ENCODE assay signal across 1 cellular context in the genomic region with DNA sequence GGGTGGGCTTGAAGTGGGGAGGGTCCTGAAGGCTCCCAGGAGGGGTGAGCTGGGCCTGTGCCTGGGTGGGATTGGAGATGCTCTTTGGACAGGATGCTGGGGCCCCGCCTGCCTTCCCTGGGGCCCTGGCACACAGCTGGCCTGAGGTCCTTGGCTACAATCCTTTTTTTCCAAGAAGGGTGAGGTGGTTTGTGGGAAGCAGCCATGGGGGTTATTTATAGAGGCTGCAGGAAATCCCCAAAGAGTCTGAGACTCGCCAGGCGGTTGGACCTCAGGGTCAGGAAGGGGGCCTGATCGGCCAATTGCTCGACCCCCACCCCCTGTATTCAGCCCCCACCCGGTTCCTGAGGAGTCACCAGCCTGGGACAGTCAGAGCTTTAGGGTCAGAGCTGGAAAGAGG.
TF ChIP-seq lines count a peak whose summit lies in the region.

No MANE protein-coding gene starts in this region.

TF ChIP-seq in H1, 55 proteins besides CTCF, POLR2A, EP300 and RAD21:
- TF ChIP-seq GTF2F1 (IDR thresholded peaks at IDR 0.05; ENCODE audit: borderline replicate concordance, low read depth, low read length) (no peak), BACH1 (IDR thresholded peaks at IDR 0.05; ENCODE audit: low read length) (no peak)
